In genomic region chr12:107564946-107565345, GRCh38 we compare ENCODE assay signal across 8 cellular contexts.
A peak's percentile ranks its signal among the peaks of the same experiment; 100 is the strongest.
DNase-seq lines count a peak whose midpoint lies in the region; ATAC-seq and TF ChIP-seq lines count a peak whose summit lies in the region.

No MANE protein-coding gene starts in this region.

- no peaks in the 10 kb centered on the region for H3K36me3 ChIP-seq in breast epithelium

- no peaks in the 10 kb centered on the region for H3K9me3 ChIP-seq in breast epithelium

- CTCF ChIA-PET in MCF 10A (lab: Yijun Ruan, JAX) = interaction anchor here (1.1 to 2.1 kb wide), 4 partner anchors 32 to 433 kb away, joined by 3 to 7 read pairs (median 6); no protein-coding TSS in a partner anchor

- POLR2A ChIA-PET in MCF 10A (lab: Yijun Ruan, JAX) = interaction anchor here (0.6 kb wide), 1 partner anchor 185 kb away, joined by 4 read pairs; no protein-coding TSS in a partner anchor

- no peaks in the 10 kb centered on the region for H3K36me3 Mint-ChIP-seq in MCF 10A (ENCODE audit: insufficient read depth, unreplicated experiment)
- no peaks in the 10 kb centered on the region for H3K36me3 Mint-ChIP-seq in type B pancreatic cell

- H3K4me1 Mint-ChIP-seq in MCF 10A (ENCODE audit: insufficient read depth, unreplicated experiment) = peaks cover 8% of the 10 kb centered on the region
- peaks cover 11% of the 10 kb centered on the region for H3K4me1 Mint-ChIP-seq in type B pancreatic cell (ENCODE audit: unreplicated experiment)

- H3K4me3 ChIP-seq in breast epithelium (no peak overlapping the region), epithelial cell of esophagus (ENCODE audit: low read length) (no peak overlapping the region)

- no peaks in the 10 kb centered on the region for H3K27me3 ChIP-seq in breast epithelium

- no peak overlapping the region for H3K27ac Mint-ChIP-seq in MCF 10A (ENCODE audit: low read depth, unreplicated experiment)
- no peak overlapping the region for H3K27ac Mint-ChIP-seq in type B pancreatic cell

- no peaks in the 10 kb centered on the region for H3K27me3 Mint-ChIP-seq in MCF 10A (ENCODE audit: insufficient read depth, unreplicated experiment)
- H3K27me3 Mint-ChIP-seq in type B pancreatic cell = no peaks in the 10 kb centered on the region

- intact Hi-C loops in MCF 10A (cut with micrococcal nuclease) = loop anchor here (1.0 to 5.0 kb wide), 2 partner anchors 118 to 433 kb away; no protein-coding TSS in a partner anchor
- intact Hi-C loops in breast epithelium (cut with DNase I; ENCODE audit: low total_unique reads) = loop anchor here (5.0 kb wide), 1 partner anchor 998 kb away; no protein-coding TSS in a partner anchor

- DNase-seq in MCF 10A (ENCODE audit: unreplicated experiment) (peak; percentile 43), breast epithelium (ENCODE audit: low spot score in 2 of 2) (no peak), NCI-H69 (lab: John Stamatoyannopoulos, UW) (peak; percentile 71), epithelial cell of esophagus (ENCODE audit: low read depth) (peak; percentile 61), type B pancreatic cell (ENCODE audit: extremely low spot score, unreplicated experiment) (no peak)

- ATAC-seq in GM21360 (IDR thresholded peaks at IDR 0.05; ENCODE audit: unreplicated experiment) (no peak), HG03457 (IDR thresholded peaks at IDR 0.05; ENCODE audit: unreplicated experiment) (no peak), GM18868 (IDR thresholded peaks at IDR 0.05; ENCODE audit: unreplicated experiment) (no peak)

- BruUV-seq in MCF 10A (replicated peaks; lab: Mats Ljungman, UMichigan) = no TSS peak

- TF ChIP-seq POLR2A in breast epithelium (IDR thresholded peaks at IDR 0.05) = no peak

- H3K27ac ChIP-seq in breast epithelium = no peak overlapping the region

- no peak overlapping the region for H3K4me3 Mint-ChIP-seq in MCF 10A (ENCODE audit: unreplicated experiment)
- no peak overlapping the region for H3K4me3 Mint-ChIP-seq in type B pancreatic cell

- TF ChIP-seq CTCF in MCF 10A (IDR thresholded peaks at IDR 0.05; ENCODE audit: unreplicated experiment) = peak; percentile 38
- no peak for TF ChIP-seq CTCF in breast epithelium (IDR thresholded peaks at IDR 0.05)
- peak; percentile 88 for TF ChIP-seq CTCF in epithelial cell of esophagus (IDR thresholded peaks at IDR 0.05; ENCODE audit: insufficient read depth, low read depth, low read length, missing control alignments)
- TF ChIP-seq CTCF in type B pancreatic cell (conservative IDR thresholded peaks at IDR 0.05) = peak; percentile 43

- no peaks in the 10 kb centered on the region for H3K4me1 ChIP-seq in breast epithelium

- no peaks in the 10 kb centered on the region for H3K9me3 Mint-ChIP-seq in MCF 10A (ENCODE audit: unreplicated experiment)
- no peaks in the 10 kb centered on the region for H3K9me3 Mint-ChIP-seq in type B pancreatic cell

Comparison
In these comparisons a context has a peak if more than half of its experiments do, and no peak if none do; other contexts are left out.
1. DNase-seq: peak in MCF 10A (single experiment), NCI-H69 (single experiment) and epithelial cell of esophagus (single experiment); none in breast epithelium (0 of 2) and type B pancreatic cell (single experiment).
2. CTCF ChIP-seq: peak in MCF 10A (single experiment), epithelial cell of esophagus (single experiment) and type B pancreatic cell (single experiment); none in breast epithelium (0 of 3).